17 cellular contexts compared by ENCODE assay signal in the genomic region with DNA sequence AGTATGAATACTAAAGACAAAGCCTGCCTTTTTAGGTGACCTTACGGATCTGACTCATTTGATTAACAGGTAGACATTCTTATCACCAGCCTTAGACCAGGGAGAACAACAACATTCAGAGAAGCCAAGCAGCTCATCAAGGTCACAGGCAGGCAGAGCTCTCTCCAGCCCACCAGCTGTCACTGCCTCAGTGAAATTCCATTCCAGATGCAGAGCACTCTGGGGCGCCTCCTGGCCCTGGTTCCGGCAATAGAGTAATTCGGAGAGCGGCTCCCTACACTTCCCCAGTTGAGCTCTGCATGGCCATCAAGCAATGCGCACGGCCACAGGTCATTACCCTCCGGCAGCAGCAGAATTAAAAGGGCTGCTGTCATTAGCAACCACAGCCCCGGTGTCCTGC.
A peak's percentile ranks its signal among the peaks of the same experiment; 100 is the strongest.
DNase-seq lines count a peak whose midpoint lies in the region; FAIRE-seq and TF ChIP-seq lines count a peak whose summit lies in the region.
"Had no signal": no experiment of that assay in that cellular context is flagged by ENCODE, and none has a peak within 500 bp of the region (broad histone marks: within the 10 kb centered on the region; RNA-seq: fewer than 3 reads in every experiment).

No MANE protein-coding gene starts in this region.

- no peak for TF ChIP-seq CTCF in ovary (IDR thresholded peaks at IDR 0.05)
- TF ChIP-seq CTCF in spleen (IDR thresholded peaks at IDR 0.05 in 8 of 11, conservative IDR thresholded peaks at IDR 0.05 in 3 of 11) = no peak
- no peak for TF ChIP-seq CTCF in kidney (IDR thresholded peaks at IDR 0.05; ENCODE audit: borderline replicate concordance, extremely low read depth, insufficient read depth)

- no peak for FAIRE-seq in kidney (lab: Jason Lieb, UNC)
- FAIRE-seq: G401.6, GM12891, H1, HepG2, HTR-8/SVneo had no signal

- H3K4me1 ChIP-seq in BLaER1 (peaks cover 59% of the 10 kb centered on the region), ovary (ENCODE audit: insufficient read depth) (peaks cover 4% of the 10 kb centered on the region), spleen (no peaks in the 10 kb centered on the region), kidney (ENCODE audit: control insufficient read depth in 1 of 2, insufficient read depth in 1 of 2, low read depth in 1 of 2, low read length in 2 of 2) (no peaks in the 10 kb centered on the region)
- H3K4me1 ChIP-seq: HAP-1 had no signal

- no peak for TF ChIP-seq EP300 in ovary (IDR thresholded peaks at IDR 0.05)

- H3K9ac ChIP-seq in BLaER1 (no peak overlapping the region), kidney (ENCODE audit: low read length in 2 of 2) (no peak overlapping the region)

- DNase-seq in left kidney (ENCODE audit: low read depth, low spot score) = peak; percentile 78
- peak in 3 of 5 donors; percentile 28 to 53 (median 35) for DNase-seq in ovary
- DNase-seq in spleen = peak; percentile 38
- DNase-seq in stimulated activated CD4-positive, alpha-beta T cell treated with anti-CD3 and anti-CD28 coated beads, Interleukin-12 subunit alpha, Interleukin-12 subunit beta, amount 100 ng/mL, for 4 hours = no peak
- DNase-seq in kidney = no peak
- DNase-seq in NCI-H1092 treated with DMSO at 0.1 percent for 48 hours (lab: John Stamatoyannopoulos, UW) = no peak
- DNase-seq: C1 segment of cervical spinal cord; CD4-positive, alpha-beta T cell; DMS79 had no signal

- peak overlapping the region; percentile 80 for H3K4me2 ChIP-seq in BLaER1

- H3K9me3 ChIP-seq in BLaER1 (peaks cover 16% of the 10 kb centered on the region), ovary (no peaks in the 10 kb centered on the region), spleen (peaks cover 0 to 21% (median 6%) of the 10 kb centered on the region in 8 donors), kidney (ENCODE audit: control insufficient read depth in 1 of 2, low read length in 2 of 2) (peaks cover 0 to 4% of the 10 kb centered on the region in 2 donors)
- H3K9me3 ChIP-seq: HAP-1 had no signal

- H3K27me3 ChIP-seq in BLaER1 = no peaks in the 10 kb centered on the region
- H3K27me3 ChIP-seq in ovary = no peaks in the 10 kb centered on the region
- no peaks in the 10 kb centered on the region for H3K27me3 ChIP-seq in spleen (replicated peaks in 1 of 7)

- H3K4me3 ChIP-seq in BLaER1 = no peak overlapping the region
- no peak overlapping the region for H3K4me3 ChIP-seq in ovary
- H3K4me3 ChIP-seq in spleen = no peak overlapping the region
- no peak overlapping the region for H3K4me3 ChIP-seq in kidney (ENCODE audit: low read length in 2 of 2)
- H3K4me3 ChIP-seq: HAP-1 had no signal

- peaks cover 8% of the 10 kb centered on the region; the same call in 1 of the 2 replicates for H4K20me1 ChIP-seq in BLaER1

- H3K27ac ChIP-seq in BLaER1 (no peak overlapping the region), ovary (no peak overlapping the region), spleen (no peak overlapping the region), kidney (ENCODE audit: low read depth in 2 of 2, low read length in 2 of 2) (no peak overlapping the region)
- H3K27ac ChIP-seq: 22Rv1 had no signal

- intact Hi-C loops in ovary (cut with DNase I) = no loop called here
- intact Hi-C loops in spleen (cut with DNase I; ENCODE audit: low total_unique reads) = no loop called here
- intact Hi-C loops in kidney (cut with DNase I) = no loop called here

- peaks cover 58% of the 10 kb centered on the region for H3K36me3 ChIP-seq in BLaER1
- no peaks in the 10 kb centered on the region for H3K36me3 ChIP-seq in ovary
- no peaks in the 10 kb centered on the region for H3K36me3 ChIP-seq in spleen
- H3K36me3 ChIP-seq in kidney (ENCODE audit: control insufficient read depth in 1 of 2, insufficient read depth in 2 of 2, low read length in 2 of 2) = no peaks in the 10 kb centered on the region
- H3K36me3 ChIP-seq: HAP-1 had no signal

- TF ChIP-seq POLR2A in ovary (IDR thresholded peaks at IDR 0.05) (no peak), spleen (IDR thresholded peaks at IDR 0.05) (no peak)

- WGBS in ovary, 3 donors = 22 to 44% (median 31%) methylated on average over 9 of the region's 9 CpGs
- 84 to 92% (median 86%) methylated on average over 9 of the region's 9 CpGs for WGBS in spleen, 5 donors

Comparison
In these comparisons a context has a peak if more than half of its experiments do, and no peak if none do; other contexts are left out.
1. DNase-seq: peak in left kidney (single experiment), ovary (3 of 5) and spleen (single experiment); none in stimulated activated CD4-positive, alpha-beta T cell treated with anti-CD3 and anti-CD28 coated beads, Interleukin-12 subunit alpha, Interleukin-12 subunit beta, amount 100 ng/mL, for 4 hours (single experiment), kidney (single experiment) and NCI-H1092 treated with DMSO at 0.1 percent for 48 hours (single experiment).